Comparison of ENCODE assay signal across 1 cellular context in genomic region chrX:100449696-100450606, GRCh38.
TF ChIP-seq lines count a peak whose summit lies in the region.

No MANE protein-coding gene starts in this region.

TF ChIP-seq in H1, 55 proteins besides CTCF, POLR2A, EP300 and RAD21 (continued from another document):
- TF ChIP-seq CHD7 (IDR thresholded peaks at IDR 0.05; ENCODE audit: insufficient replicate concordance, low read length) (no peak), JUN (IDR thresholded peaks at IDR 0.05; ENCODE audit: low read depth, low read length) (no peak)
